In the genomic region with DNA sequence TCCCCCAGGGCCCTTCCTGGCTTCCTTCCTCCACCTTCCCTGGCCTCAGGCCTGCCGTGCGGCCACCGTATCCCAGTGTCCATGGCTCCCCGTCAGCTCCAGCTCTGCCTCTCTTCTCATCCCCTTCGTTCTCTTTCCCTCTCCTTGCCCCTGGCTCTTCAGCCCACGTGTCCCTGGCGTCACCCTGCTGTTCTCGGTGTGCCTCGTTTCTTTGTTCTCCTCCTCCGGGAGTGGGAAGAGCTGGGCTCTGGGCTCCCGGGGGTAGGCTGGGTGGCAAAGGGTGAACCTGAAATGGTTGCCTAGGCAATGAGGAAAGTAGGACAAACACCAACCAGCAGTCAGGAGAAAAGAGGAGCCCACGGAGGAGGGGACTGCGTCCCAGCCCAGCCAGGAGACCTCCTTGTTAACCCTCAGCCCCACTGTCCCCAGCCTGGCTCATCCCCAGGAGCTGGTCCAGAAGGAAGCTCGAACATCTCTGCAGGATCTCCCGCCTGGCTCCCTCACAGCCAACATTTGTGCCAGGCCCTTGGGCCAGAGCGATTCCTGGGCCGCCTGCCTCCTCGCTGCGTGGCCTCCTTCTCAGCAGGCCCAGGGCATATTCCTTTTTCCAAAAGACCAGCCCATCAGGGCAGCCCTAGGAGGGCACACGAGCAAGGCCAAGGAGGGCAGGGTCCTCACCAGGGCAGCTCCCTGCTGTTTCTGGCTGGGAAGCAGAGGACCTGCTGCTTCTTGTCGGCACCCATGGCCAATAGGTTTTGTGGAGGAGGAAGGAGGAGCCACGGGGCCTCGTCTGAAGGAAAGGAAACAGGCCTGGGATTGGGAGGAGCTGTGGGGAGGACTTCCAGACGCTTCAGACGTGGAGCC, we compare ENCODE assay signal across 14 cellular contexts. TPM values are rescaled to one million over a fixed set of nuclear protein-coding genes. Genes with fewer than 3 reads are reported as not detected.
A peak's percentile ranks its signal among the peaks of the same experiment; 100 is the strongest.
DNase-seq lines count a peak whose midpoint lies in the region; ATAC-seq and TF ChIP-seq lines count a peak whose summit lies in the region.
"Had no signal": no experiment of that assay in that cellular context is flagged by ENCODE, and none has a peak within 500 bp of the region (broad histone marks: within the 10 kb centered on the region; RNA-seq: fewer than 3 reads in every experiment).

No MANE protein-coding gene starts in this region.

- H3K27ac Mint-ChIP-seq in activated CD8-positive, alpha-beta T cell treated with anti-CD3 and anti-CD28 coated beads, Interleukin-2, amount 10 ng/mL, durations not matched to agents 7 days and 5 days, result peak overlapping the region; percentile 72
- H3K27ac Mint-ChIP-seq in activated CD8-positive, alpha-beta T cell treated with anti-CD3 and anti-CD28 coated beads for 36 hours, result no peak overlapping the region
- H3K27ac Mint-ChIP-seq in activated CD8-positive, alpha-beta memory T cell treated with anti-CD3 and anti-CD28 coated beads, Interleukin-2, amount 10 ng/mL, durations not matched to agents 7 days and 5 days, result peak overlapping the region; percentile 12

- CTCF ChIA-PET in activated CD8-positive, alpha-beta T cell treated with anti-CD3 and anti-CD28 coated beads, Interleukin-2, amount 10 ng/mL, durations not matched to agents 7 days and 5 days (lab: Charles Lee), result interaction anchor here (0.6 to 4.0 kb wide), 2 partner anchors 8 to 10 kb away, joined by 3 to 29 read pairs; no protein-coding TSS in a partner anchor
- CTCF ChIA-PET in activated CD8-positive, alpha-beta T cell treated with anti-CD3 and anti-CD28 coated beads for 36 hours (lab: Charles Lee), result interaction anchor here (1.0 to 10.7 kb wide), 4 partner anchors 11 to 96 kb away, joined by 3 to 121 read pairs (median 4); no protein-coding TSS in a partner anchor
- CTCF ChIA-PET in activated CD8-positive, alpha-beta memory T cell treated with anti-CD3 and anti-CD28 coated beads, Interleukin-2, amount 10 ng/mL, durations not matched to agents 7 days and 5 days (lab: Charles Lee), result interaction anchor here (1.1 to 10.0 kb wide), 2 partner anchors 11 to 30 kb away, joined by 3 to 109 read pairs; no protein-coding TSS in a partner anchor

- peaks cover 3% of the 10 kb centered on the region for H3K36me3 Mint-ChIP-seq in activated CD8-positive, alpha-beta T cell treated with anti-CD3 and anti-CD28 coated beads, Interleukin-2, amount 10 ng/mL, durations not matched to agents 7 days and 5 days (ENCODE audit: low read depth)
- H3K36me3 Mint-ChIP-seq in activated CD8-positive, alpha-beta T cell treated with anti-CD3 and anti-CD28 coated beads for 36 hours (ENCODE audit: low read depth), result no peaks in the 10 kb centered on the region
- H3K36me3 Mint-ChIP-seq in activated CD8-positive, alpha-beta memory T cell treated with anti-CD3 and anti-CD28 coated beads, Interleukin-2, amount 10 ng/mL, durations not matched to agents 7 days and 5 days, result no peaks in the 10 kb centered on the region

- no peak for TF ChIP-seq CTCF in activated CD8-positive, alpha-beta T cell treated with anti-CD3 and anti-CD28 coated beads for 36 hours (IDR thresholded peaks at IDR 0.05)

- H3K27ac ChIP-seq in layer of hippocampus (ENCODE audit: low read depth, low read length), result peak overlapping the region; percentile 1
- H3K27ac ChIP-seq: gastroesophageal sphincter, left lung had no signal

- intact Hi-C loops in activated CD8-positive, alpha-beta T cell treated with anti-CD3 and anti-CD28 coated beads for 36 hours (cut with micrococcal nuclease), result no loop called here

- DNase-seq in activated CD8-positive, alpha-beta T cell treated with anti-CD3 and anti-CD28 coated beads, Interleukin-2, amount 10 ng/mL, durations not matched to agents 7 days and 5 days, result no peak
- no peak for DNase-seq in activated CD8-positive, alpha-beta T cell treated with anti-CD3 and anti-CD28 coated beads for 36 hours
- DNase-seq in activated CD8-positive, alpha-beta memory T cell treated with anti-CD3 and anti-CD28 coated beads, Interleukin-2, amount 10 ng/mL, durations not matched to agents 7 days and 5 days, result peak; percentile 36
- peak; percentile 11 for DNase-seq in stimulated activated CD8-positive, alpha-beta memory T cell treated with anti-CD3 and anti-CD28 coated beads, Interleukin-4, amount 100 ng/mL, for 48 hours
- no peak for DNase-seq in DMS114 treated with DMSO at 0.1 percent for 48 hours (lab: John Stamatoyannopoulos, UW; ENCODE audit: unreplicated experiment)
- DNase-seq: activated CD4-positive, alpha-beta T cell treated with anti-CD3 and anti-CD28 coated beads for 48 hours; dermis blood vessel endothelial cell; stimulated activated CD4-positive, alpha-beta T cell treated with anti-CD3 and anti-CD28 coated beads, Interleukin-1b, Interleukin-23, amount 100 ng/mL, for 48 hours; stimulated activated naive CD4-positive, alpha-beta T cell had no signal

- H3K27me3 Mint-ChIP-seq in activated CD8-positive, alpha-beta T cell treated with anti-CD3 and anti-CD28 coated beads, Interleukin-2, amount 10 ng/mL, durations not matched to agents 7 days and 5 days (ENCODE audit: low read depth), result no peaks in the 10 kb centered on the region
- H3K27me3 Mint-ChIP-seq in activated CD8-positive, alpha-beta T cell treated with anti-CD3 and anti-CD28 coated beads for 36 hours, result no peaks in the 10 kb centered on the region
- no peaks in the 10 kb centered on the region for H3K27me3 Mint-ChIP-seq in activated CD8-positive, alpha-beta memory T cell treated with anti-CD3 and anti-CD28 coated beads, Interleukin-2, amount 10 ng/mL, durations not matched to agents 7 days and 5 days

- no peaks in the 10 kb centered on the region for H3K27me3 ChIP-seq in layer of hippocampus (ENCODE audit: control insufficient read depth, insufficient read depth, low read length)
- H3K27me3 ChIP-seq: gastroesophageal sphincter, left lung had no signal

- no peak overlapping the region for H3K4me3 Mint-ChIP-seq in activated CD8-positive, alpha-beta T cell treated with anti-CD3 and anti-CD28 coated beads, Interleukin-2, amount 10 ng/mL, durations not matched to agents 7 days and 5 days
- no peak overlapping the region for H3K4me3 Mint-ChIP-seq in activated CD8-positive, alpha-beta T cell treated with anti-CD3 and anti-CD28 coated beads for 36 hours
- H3K4me3 Mint-ChIP-seq in activated CD8-positive, alpha-beta memory T cell treated with anti-CD3 and anti-CD28 coated beads, Interleukin-2, amount 10 ng/mL, durations not matched to agents 7 days and 5 days, result no peak overlapping the region

- POLR2A ChIA-PET in activated CD8-positive, alpha-beta T cell treated with anti-CD3 and anti-CD28 coated beads, Interleukin-2, amount 10 ng/mL, durations not matched to agents 7 days and 5 days (lab: Charles Lee), result interaction anchor here (1.6 kb wide), 1 partner anchor 10 kb away, joined by 7 read pairs; no protein-coding TSS in a partner anchor
- POLR2A ChIA-PET in activated CD8-positive, alpha-beta T cell treated with anti-CD3 and anti-CD28 coated beads for 36 hours (lab: Charles Lee), result interaction anchor here (1.0 to 1.9 kb wide), 2 partner anchors 10 to 11 kb away, joined by 4 to 7 read pairs; no protein-coding TSS in a partner anchor

- no peaks in the 10 kb centered on the region for H3K9me3 Mint-ChIP-seq in activated CD8-positive, alpha-beta T cell treated with anti-CD3 and anti-CD28 coated beads, Interleukin-2, amount 10 ng/mL, durations not matched to agents 7 days and 5 days (ENCODE audit: insufficient read depth)
- H3K9me3 Mint-ChIP-seq in activated CD8-positive, alpha-beta T cell treated with anti-CD3 and anti-CD28 coated beads for 36 hours, result no peaks in the 10 kb centered on the region
- H3K9me3 Mint-ChIP-seq in activated CD8-positive, alpha-beta memory T cell treated with anti-CD3 and anti-CD28 coated beads, Interleukin-2, amount 10 ng/mL, durations not matched to agents 7 days and 5 days (ENCODE audit: low read depth), result no peaks in the 10 kb centered on the region

- no peak for ATAC-seq in activated CD8-positive, alpha-beta T cell treated with anti-CD3 and anti-CD28 coated beads, Interleukin-2, amount 10 ng/mL, durations not matched to agents 7 days and 5 days
- no peak for ATAC-seq in activated CD8-positive, alpha-beta T cell treated with anti-CD3 and anti-CD28 coated beads for 36 hours
- no peak for ATAC-seq in activated CD8-positive, alpha-beta memory T cell treated with anti-CD3 and anti-CD28 coated beads, Interleukin-2, amount 10 ng/mL, durations not matched to agents 7 days and 5 days
- ATAC-seq in GM19463 (IDR thresholded peaks at IDR 0.05; ENCODE audit: unreplicated experiment), result no peak
- ATAC-seq in GM19455 (IDR thresholded peaks at IDR 0.05; ENCODE audit: unreplicated experiment), result no peak
- ATAC-seq: gastroesophageal sphincter had no signal

- H3K4me1 Mint-ChIP-seq in activated CD8-positive, alpha-beta T cell treated with anti-CD3 and anti-CD28 coated beads, Interleukin-2, amount 10 ng/mL, durations not matched to agents 7 days and 5 days (ENCODE audit: low read depth), result peaks cover 16% of the 10 kb centered on the region
- peaks cover 18% of the 10 kb centered on the region for H3K4me1 Mint-ChIP-seq in activated CD8-positive, alpha-beta T cell treated with anti-CD3 and anti-CD28 coated beads for 36 hours (ENCODE audit: low read depth)
- H3K4me1 Mint-ChIP-seq in activated CD8-positive, alpha-beta memory T cell treated with anti-CD3 and anti-CD28 coated beads, Interleukin-2, amount 10 ng/mL, durations not matched to agents 7 days and 5 days, result peaks cover 13% of the 10 kb centered on the region

RNA-seq across cellular contexts. Expression of gene DNMT3A, which starts 30.9 kb away (rescaled TPM):
- 10 to 100 TPM; 76.4 to 79.8 TPM for total RNA-seq in activated CD8-positive, alpha-beta T cell treated with anti-CD3 and anti-CD28 coated beads, Interleukin-2, amount 10 ng/mL, durations not matched to agents 7 days and 5 days
- 10 to 100 TPM; 84.8 to 97.8 TPM for total RNA-seq in activated CD8-positive, alpha-beta T cell treated with anti-CD3 and anti-CD28 coated beads for 36 hours
- total RNA-seq in activated CD8-positive, alpha-beta memory T cell treated with anti-CD3 and anti-CD28 coated beads, Interleukin-2, amount 10 ng/mL, durations not matched to agents 7 days and 5 days, result 10 to 100 TPM; 59.9 to 70.1 TPM

Comparison
In these comparisons a context has a peak if more than half of its experiments do, and no peak if none do; other contexts are left out.
1. DNase-seq: peak in activated CD8-positive, alpha-beta memory T cell treated with anti-CD3 and anti-CD28 coated beads, Interleukin-2, amount 10 ng/mL, durations not matched to agents 7 days and 5 days (single experiment) and stimulated activated CD8-positive, alpha-beta memory T cell treated with anti-CD3 and anti-CD28 coated beads, Interleukin-4, amount 100 ng/mL, for 48 hours (single experiment); none in activated CD8-positive, alpha-beta T cell treated with anti-CD3 and anti-CD28 coated beads, Interleukin-2, amount 10 ng/mL, durations not matched to agents 7 days and 5 days (single experiment), activated CD8-positive, alpha-beta T cell treated with anti-CD3 and anti-CD28 coated beads for 36 hours (single experiment) and DMS114 treated with DMSO at 0.1 percent for 48 hours (single experiment).